In the genomic region with DNA sequence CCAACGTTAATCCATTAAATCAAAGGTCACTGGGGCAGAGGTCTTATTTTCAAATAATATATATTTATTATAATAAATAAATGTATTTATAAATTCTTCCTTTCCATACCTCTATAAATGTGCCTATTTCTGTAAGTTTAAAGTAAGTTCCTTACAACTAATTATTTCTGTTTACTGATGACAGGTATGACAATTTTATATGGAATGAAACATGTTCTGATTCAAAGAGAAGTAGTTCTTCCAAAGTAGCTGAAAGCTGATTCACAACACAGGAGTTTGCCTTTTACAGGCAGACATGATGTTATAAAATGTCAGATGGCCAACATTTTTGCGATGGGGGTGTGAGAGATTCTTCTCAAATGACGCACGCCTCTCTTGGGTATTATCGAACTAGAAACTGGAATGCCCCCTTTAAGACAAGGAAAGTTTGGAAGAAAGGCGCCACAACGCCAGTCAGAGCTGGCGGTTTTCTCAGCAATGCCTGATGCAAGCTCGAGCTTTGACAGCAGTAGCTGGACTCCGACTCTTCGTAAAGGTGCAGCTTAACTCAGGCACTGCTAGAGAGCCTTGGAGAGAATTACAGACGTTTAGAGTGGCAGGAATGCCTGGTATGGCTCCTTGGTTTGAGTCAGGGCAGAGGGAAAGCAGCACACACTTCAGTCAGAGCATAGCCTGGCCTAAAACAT, we compare ENCODE assay signal across 13 cellular contexts.
DNase-seq lines count a peak whose midpoint lies in the region; ATAC-seq and TF ChIP-seq lines count a peak whose summit lies in the region.
"Had no signal": no experiment of that assay in that cellular context is flagged by ENCODE, and none has a peak within 500 bp of the region (broad histone marks: within the 10 kb centered on the region; RNA-seq: fewer than 3 reads in every experiment).

No MANE protein-coding gene starts in this region.

- no peak overlapping the region for H4K8ac ChIP-seq in trophoblast cell (ENCODE audit: low read depth, low read length)

- no peak overlapping the region for H3K4ac ChIP-seq in trophoblast cell (ENCODE audit: low read depth, low read length)

- no peak overlapping the region for H2AK5ac ChIP-seq in trophoblast cell (ENCODE audit: low read length)

- no peak overlapping the region for H3K18ac ChIP-seq in trophoblast cell (ENCODE audit: low read length)

- H2BK5ac ChIP-seq in trophoblast cell (ENCODE audit: low read depth, low read length, poor library complexity) = no peak overlapping the region

- no peak overlapping the region for H4K12ac ChIP-seq in trophoblast cell (ENCODE audit: low read depth, low read length)

- TF ChIP-seq POLR2A in suprapubic skin (IDR thresholded peaks at IDR 0.05) = no peak

- H2AFZ ChIP-seq in trophoblast cell (ENCODE audit: insufficient read depth, low read length, poor library complexity) = no peak overlapping the region

- no peak overlapping the region for H3K23ac ChIP-seq in trophoblast cell (ENCODE audit: low read length)

- H4K91ac ChIP-seq in trophoblast cell (ENCODE audit: low read depth, low read length) = no peak overlapping the region

- POLR2A ChIA-PET in RWPE1 (lab: Yijun Ruan, JAX; ENCODE audit: low non-redundant PET) = no interaction called here

- no peak for TF ChIP-seq EP300 in suprapubic skin (IDR thresholded peaks at IDR 0.05)

- no peak for ATAC-seq in GM21526 (IDR thresholded peaks at IDR 0.05; ENCODE audit: low FRiP score, unreplicated experiment)
- ATAC-seq: activated CD8-positive, alpha-beta T cell treated with anti-CD3 and anti-CD28 coated beads for 36 hours; body of pancreas had no signal

- no peak overlapping the region for H2BK12ac ChIP-seq in trophoblast cell (ENCODE audit: low read length)

- H2BK120ac ChIP-seq in trophoblast cell (ENCODE audit: insufficient read depth, low read length, poor library complexity) = no peak overlapping the region

- CTCF ChIA-PET in RWPE1 (lab: Yijun Ruan, JAX) = no interaction called here

- no peaks in the 10 kb centered on the region for H3K79me2 ChIP-seq in trophoblast cell (ENCODE audit: control insufficient read depth, insufficient read depth, low read length, poor library complexity)

- H3K14ac ChIP-seq in trophoblast cell (ENCODE audit: low read length) = no peak overlapping the region

- no CpG with 5 or more reads among the region's 12 CpGs for WGBS in trophoblast cell (ENCODE audit: extremely low coverage, insufficient coverage, insufficient read length)
- WGBS in suprapubic skin = 57% methylated on average over 12 of the region's 12 CpGs

- H3K79me1 ChIP-seq in trophoblast cell (ENCODE audit: low read length) = no peaks in the 10 kb centered on the region

- H3K9me3 ChIP-seq in trophoblast cell (ENCODE audit: insufficient read depth, low read depth, low read length) (peaks cover 5% of the 10 kb centered on the region), suprapubic skin (no peaks in the 10 kb centered on the region)
- H3K9me3 ChIP-seq: body of pancreas had no signal

- no peaks in the 10 kb centered on the region for H3K27me3 ChIP-seq in trophoblast cell (ENCODE audit: insufficient read depth, low read length)
- H3K27me3 ChIP-seq in suprapubic skin = no peaks in the 10 kb centered on the region
- H3K27me3 ChIP-seq: body of pancreas had no signal

- H3K4me3 ChIP-seq in fibroblast of the aortic adventitia (ENCODE audit: low read depth, low read length) (peak overlapping the region; percentile 32), trophoblast cell (ENCODE audit: low read depth, low read length) (no peak overlapping the region), suprapubic skin (no peak overlapping the region)
- H3K4me3 ChIP-seq: body of pancreas had no signal

- H3K4me1 ChIP-seq in trophoblast cell (ENCODE audit: control insufficient read depth in 1 of 2, insufficient read depth in 2 of 2, low read length in 2 of 2) (no peaks in the 10 kb centered on the region), suprapubic skin (peaks cover 20% of the 10 kb centered on the region)
- H3K4me1 ChIP-seq: body of pancreas had no signal

- no peak overlapping the region for H3K9ac ChIP-seq in trophoblast cell (ENCODE audit: low read length)

- TF ChIP-seq CTCF in RWPE1 (conservative IDR thresholded peaks at IDR 0.05; ENCODE audit: low read depth) = no peak
- TF ChIP-seq CTCF in fibroblast of the aortic adventitia (IDR thresholded peaks at IDR 0.05; ENCODE audit: insufficient read depth, low read length) = no peak
- no peak for TF ChIP-seq CTCF in suprapubic skin (IDR thresholded peaks at IDR 0.05)

- DNase-seq in AG20443 (ENCODE audit: low spot score) = peak; percentile 84
- peak; percentile 20 for DNase-seq in RWPE1 (ENCODE audit: low spot score)
- peak; percentile 98 for DNase-seq in fibroblast of the aortic adventitia (ENCODE audit: low read depth)
- DNase-seq in trophoblast cell = peak; percentile 92 to 94
- DNase-seq in nucleus accumbens (lab: John Stamatoyannopoulos, UW) = no peak
- no peak for DNase-seq in activated CD4-positive, alpha-beta T cell treated with anti-CD3 and anti-CD28 coated beads for 48 hours
- no peak for DNase-seq in suprapubic skin (ENCODE audit: low spot score in 2 of 2)
- DNase-seq: activated CD8-positive, alpha-beta T cell treated with anti-CD3 and anti-CD28 coated beads for 36 hours; body of pancreas; CD8-positive, alpha-beta memory T cell; hypothalamus; NCI-H1694 treated with DMSO at 0.1 percent for 48 hours had no signal

- H3K36me3 ChIP-seq in trophoblast cell (ENCODE audit: control insufficient read depth in 1 of 2, insufficient read depth in 2 of 2, low read length in 2 of 2) = no peaks in the 10 kb centered on the region
- no peaks in the 10 kb centered on the region for H3K36me3 ChIP-seq in suprapubic skin

- H3K27ac ChIP-seq in RWPE1 = no peak overlapping the region
- H3K27ac ChIP-seq in trophoblast cell (ENCODE audit: low read depth, low read length) = no peak overlapping the region
- no peak overlapping the region for H3K27ac ChIP-seq in suprapubic skin
- H3K27ac ChIP-seq: body of pancreas had no signal

- H3K4me2 ChIP-seq in trophoblast cell (ENCODE audit: low read length) = no peak overlapping the region

Comparison
In these comparisons a context has a peak if more than half of its experiments do, and no peak if none do; other contexts are left out.
1. DNase-seq: peak in AG20443 (single experiment), RWPE1 (single experiment), fibroblast of the aortic adventitia (single experiment) and trophoblast cell (2 of 2); none in nucleus accumbens (0 of 56), activated CD4-positive, alpha-beta T cell treated with anti-CD3 and anti-CD28 coated beads for 48 hours (single experiment) and suprapubic skin (0 of 2).